In genomic region chr12:65835256-65835655, GRCh38 we compare ENCODE assay signal across 22 cellular contexts. TPM values are rescaled to one million over a fixed set of nuclear protein-coding genes. Genes with fewer than 3 reads are reported as not detected.
"Had no signal": no experiment of that assay in that cellular context is flagged by ENCODE, and none has a peak within 500 bp of the region (broad histone marks: within the 10 kb centered on the region; RNA-seq: fewer than 3 reads in every experiment).

No MANE protein-coding gene starts in this region.

- H3K27ac ChIP-seq: psoas muscle, thyroid gland had no signal

- H3K9me3 ChIP-seq: psoas muscle, thyroid gland had no signal

- ATAC-seq: left lobe of liver; naive thymus-derived CD8-positive, alpha-beta T cell; psoas muscle; sciatic nerve; stimulated activated effector memory CD8-positive, alpha-beta T cell treated with anti-CD3 and anti-CD28 coated beads, Interleukin-12 subunit alpha, Interleukin-12 subunit beta, amount 100 ng/mL, for 72 hours; WTC11 had no signal

- H3K4me3 Mint-ChIP-seq: activated CD4-positive, alpha-beta memory T cell treated with anti-CD3 and anti-CD28 coated beads, Interleukin-2, amount 10 ng/mL, durations not matched to agents 7 days and 5 days; activated naive CD8-positive, alpha-beta T cell; dendritic cell treated with granulocyte-macrophage colony-stimulating factor and Interleukin-4, amounts not matched to agents 40 ng/mL and 50 ng/mL, for 4 days; naive thymus-derived CD8-positive, alpha-beta T cell; stimulated activated effector memory CD8-positive, alpha-beta T cell treated with anti-CD3 and anti-CD28 coated beads, Interleukin-12 subunit alpha, Interleukin-12 subunit beta, amount 100 ng/mL, for 72 hours; WTC11 had no signal

- H3K36me3 ChIP-seq: thyroid gland had no signal

- H3K4me1 Mint-ChIP-seq: activated CD4-positive, alpha-beta memory T cell treated with anti-CD3 and anti-CD28 coated beads, Interleukin-2, amount 10 ng/mL, durations not matched to agents 7 days and 5 days; naive thymus-derived CD8-positive, alpha-beta T cell; stimulated activated effector memory CD8-positive, alpha-beta T cell treated with anti-CD3 and anti-CD28 coated beads, Interleukin-12 subunit alpha, Interleukin-12 subunit beta, amount 100 ng/mL, for 72 hours had no signal

- H3K36me3 Mint-ChIP-seq: activated naive CD8-positive, alpha-beta T cell; naive thymus-derived CD8-positive, alpha-beta T cell; stimulated activated effector memory CD8-positive, alpha-beta T cell treated with anti-CD3 and anti-CD28 coated beads, Interleukin-12 subunit alpha, Interleukin-12 subunit beta, amount 100 ng/mL, for 72 hours had no signal

- H3K27me3 ChIP-seq: thyroid gland had no signal

- DNase-seq: activated CD4-positive, alpha-beta memory T cell treated with anti-CD3 and anti-CD28 coated beads, Interleukin-2, amount 10 ng/mL, durations not matched to agents 7 days and 5 days; activated CD4-positive, alpha-beta T cell treated with anti-CD3 and anti-CD28 coated beads for 4 hours; activated CD8-positive, alpha-beta memory T cell treated with anti-CD3 and anti-CD28 coated beads, Interleukin-2, amount 50 U/mL, for 4 hours; activated gamma-delta T cell; activated T-cell treated with anti-CD3 and anti-CD28 coated beads, Interleukin-2, amount 50 U/mL, for 48 hours; amygdala; cerebellar nuclear complex; effector memory CD4-positive, alpha-beta T cell; islet precursor cell; naive thymus-derived CD8-positive, alpha-beta T cell; nucleus accumbens; psoas muscle; stimulated activated CD4-positive, alpha-beta T cell treated with anti-CD3 and anti-CD28 coated beads, Interleukin-12 subunit alpha, Interleukin-12 subunit beta, amount 100 ng/mL, for 4 hours; stimulated activated CD4-positive, alpha-beta T cell treated with anti-CD3 and anti-CD28 coated beads, Interleukin-2, amount 100 ng/mL, for 24 hours; T-helper 2 cell; thyroid gland had no signal

- H3K27ac Mint-ChIP-seq: activated CD4-positive, alpha-beta memory T cell treated with anti-CD3 and anti-CD28 coated beads, Interleukin-2, amount 10 ng/mL, durations not matched to agents 7 days and 5 days; activated naive CD8-positive, alpha-beta T cell; dendritic cell treated with granulocyte-macrophage colony-stimulating factor and Interleukin-4, amounts not matched to agents 40 ng/mL and 50 ng/mL, for 4 days; stimulated activated effector memory CD8-positive, alpha-beta T cell treated with anti-CD3 and anti-CD28 coated beads, Interleukin-12 subunit alpha, Interleukin-12 subunit beta, amount 100 ng/mL, for 72 hours; WTC11 had no signal

- H3K4me1 ChIP-seq: psoas muscle, thyroid gland had no signal

- H3K9me3 Mint-ChIP-seq: activated CD4-positive, alpha-beta memory T cell treated with anti-CD3 and anti-CD28 coated beads, Interleukin-2, amount 10 ng/mL, durations not matched to agents 7 days and 5 days; dendritic cell treated with granulocyte-macrophage colony-stimulating factor and Interleukin-4, amounts not matched to agents 40 ng/mL and 50 ng/mL, for 4 days; naive thymus-derived CD8-positive, alpha-beta T cell; stimulated activated effector memory CD8-positive, alpha-beta T cell treated with anti-CD3 and anti-CD28 coated beads, Interleukin-12 subunit alpha, Interleukin-12 subunit beta, amount 100 ng/mL, for 72 hours; WTC11 had no signal

- H3K4me3 ChIP-seq: psoas muscle, thyroid gland had no signal

RNA-seq across cellular contexts. Expression of gene HMGA2, which starts 11.0 kb away (rescaled TPM):
- total RNA-seq: activated CD4-positive, alpha-beta memory T cell treated with anti-CD3 and anti-CD28 coated beads, Interleukin-2, amount 10 ng/mL, durations not matched to agents 7 days and 5 days; naive thymus-derived CD8-positive, alpha-beta T cell had no signal
- polyA plus RNA-seq: naive thymus-derived CD8-positive, alpha-beta T cell had no signal
